Comparison of ENCODE assay signal across 1 cellular context in the genomic region with DNA sequence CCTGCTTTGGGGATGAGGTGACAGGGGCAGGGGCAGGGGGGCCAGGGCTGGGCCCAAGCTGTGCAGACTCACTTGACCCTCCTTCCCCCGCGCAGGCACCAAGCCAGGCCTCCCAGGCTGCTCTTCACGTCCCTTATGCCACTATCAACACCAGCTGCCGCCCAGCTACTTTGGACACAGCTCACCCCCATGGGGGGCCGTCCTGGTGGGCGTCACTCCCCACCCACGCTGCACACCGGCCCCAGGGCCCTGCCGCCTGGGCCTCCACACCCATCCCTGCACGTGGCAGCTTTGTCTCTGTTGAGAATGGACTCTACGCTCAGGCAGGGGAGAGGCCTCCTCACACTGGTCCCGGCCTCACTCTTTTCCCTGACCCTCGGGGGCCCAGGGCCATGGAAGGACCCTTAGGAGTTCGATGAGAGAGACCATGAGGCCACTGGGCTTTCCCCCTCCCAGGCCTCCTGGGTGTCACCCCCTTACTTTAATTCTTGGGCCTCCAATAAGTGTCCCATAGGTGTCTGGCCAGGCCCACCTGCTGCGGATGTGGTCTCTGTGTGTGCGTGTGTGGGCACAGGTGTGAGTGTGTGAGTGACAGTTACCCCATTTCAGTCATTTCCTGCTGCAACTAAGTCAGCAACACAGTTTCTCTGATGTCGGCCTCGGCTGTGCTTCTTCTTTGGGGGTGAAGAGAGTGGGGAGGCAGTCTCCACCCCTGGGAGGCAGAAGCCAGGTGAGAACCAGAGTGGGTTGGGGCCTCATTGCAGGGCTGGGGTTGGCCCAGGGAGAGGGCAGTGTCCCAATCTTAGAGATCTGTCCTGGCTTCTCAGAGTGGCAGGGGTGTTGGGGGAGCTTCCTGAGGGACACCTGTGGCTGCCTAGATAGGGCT.
TF ChIP-seq lines count a peak whose summit lies in the region.

No MANE protein-coding gene starts in this region.

TF ChIP-seq in GM12878, 131 proteins besides CTCF, POLR2A, EP300 and RAD21 (continued from another document and continues in another):
- TF ChIP-seq, protein P1, sequence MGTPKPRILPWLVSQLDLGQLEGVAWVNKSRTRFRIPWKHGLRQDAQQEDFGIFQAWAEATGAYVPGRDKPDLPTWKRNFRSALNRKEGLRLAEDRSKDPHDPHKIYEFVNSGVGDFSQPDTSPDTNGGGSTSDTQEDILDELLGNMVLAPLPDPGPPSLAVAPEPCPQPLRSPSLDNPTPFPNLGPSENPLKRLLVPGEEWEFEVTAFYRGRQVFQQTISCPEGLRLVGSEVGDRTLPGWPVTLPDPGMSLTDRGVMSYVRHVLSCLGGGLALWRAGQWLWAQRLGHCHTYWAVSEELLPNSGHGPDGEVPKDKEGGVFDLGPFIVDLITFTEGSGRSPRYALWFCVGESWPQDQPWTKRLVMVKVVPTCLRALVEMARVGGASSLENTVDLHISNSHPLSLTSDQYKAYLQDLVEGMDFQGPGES (IDR thresholded peaks at IDR 0.05), result no peak
- TF ChIP-seq IKZF2 (IDR thresholded peaks at IDR 0.05), result peak; percentile 76 to 80
- peak; percentile 73; the same call in 1 of the 2 replicates for TF ChIP-seq BMI1 (IDR thresholded peaks at IDR 0.05; ENCODE audit: borderline replicate concordance)
- TF ChIP-seq CHD4 (IDR thresholded peaks at IDR 0.05), result no peak
- peak; percentile 100 for TF ChIP-seq TCF12 (IDR thresholded peaks at IDR 0.05; ENCODE audit: low read depth, low read length)
- TF ChIP-seq HCFC1 (IDR thresholded peaks at IDR 0.05; ENCODE audit: low read length), result no peak
- TF ChIP-seq, protein P2, sequence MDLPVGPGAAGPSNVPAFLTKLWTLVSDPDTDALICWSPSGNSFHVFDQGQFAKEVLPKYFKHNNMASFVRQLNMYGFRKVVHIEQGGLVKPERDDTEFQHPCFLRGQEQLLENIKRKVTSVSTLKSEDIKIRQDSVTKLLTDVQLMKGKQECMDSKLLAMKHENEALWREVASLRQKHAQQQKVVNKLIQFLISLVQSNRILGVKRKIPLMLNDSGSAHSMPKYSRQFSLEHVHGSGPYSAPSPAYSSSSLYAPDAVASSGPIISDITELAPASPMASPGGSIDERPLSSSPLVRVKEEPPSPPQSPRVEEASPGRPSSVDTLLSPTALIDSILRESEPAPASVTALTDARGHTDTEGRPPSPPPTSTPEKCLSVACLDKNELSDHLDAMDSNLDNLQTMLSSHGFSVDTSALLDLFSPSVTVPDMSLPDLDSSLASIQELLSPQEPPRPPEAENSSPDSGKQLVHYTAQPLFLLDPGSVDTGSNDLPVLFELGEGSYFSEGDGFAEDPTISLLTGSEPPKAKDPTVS (IDR thresholded peaks at IDR 0.05; ENCODE audit: low read depth, low read length), result no peak
- TF ChIP-seq MEF2A (IDR thresholded peaks at IDR 0.05; ENCODE audit: insufficient read depth, low read depth, low read length), result peak; percentile 81
- TF ChIP-seq, protein P3, sequence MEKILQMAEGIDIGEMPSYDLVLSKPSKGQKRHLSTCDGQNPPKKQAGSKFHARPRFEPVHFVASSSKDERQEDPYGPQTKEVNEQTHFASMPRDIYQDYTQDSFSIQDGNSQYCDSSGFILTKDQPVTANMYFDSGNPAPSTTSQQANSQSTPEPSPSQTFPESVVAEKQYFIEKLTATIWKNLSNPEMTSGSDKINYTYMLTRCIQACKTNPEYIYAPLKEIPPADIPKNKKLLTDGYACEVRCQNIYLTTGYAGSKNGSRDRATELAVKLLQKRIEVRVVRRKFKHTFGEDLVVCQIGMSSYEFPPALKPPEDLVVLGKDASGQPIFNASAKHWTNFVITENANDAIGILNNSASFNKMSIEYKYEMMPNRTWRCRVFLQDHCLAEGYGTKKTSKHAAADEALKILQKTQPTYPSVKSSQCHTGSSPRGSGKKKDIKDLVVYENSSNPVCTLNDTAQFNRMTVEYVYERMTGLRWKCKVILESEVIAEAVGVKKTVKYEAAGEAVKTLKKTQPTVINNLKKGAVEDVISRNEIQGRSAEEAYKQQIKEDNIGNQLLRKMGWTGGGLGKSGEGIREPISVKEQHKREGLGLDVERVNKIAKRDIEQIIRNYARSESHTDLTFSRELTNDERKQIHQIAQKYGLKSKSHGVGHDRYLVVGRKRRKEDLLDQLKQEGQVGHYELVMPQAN (conservative IDR thresholded peaks at IDR 0.05), result 0 out of 2 replicates have a peak, but pooled peaks have one; percentile 46
- 0 out of 2 replicates have a peak, but pooled peaks have one; percentile 48 for TF ChIP-seq ZNF24 (IDR thresholded peaks at IDR 0.05)
- TF ChIP-seq SPI1 (IDR thresholded peaks at IDR 0.05; ENCODE audit: borderline replicate concordance, insufficient read depth, low read depth, low read length), result no peak
- no peak for TF ChIP-seq NFXL1 (IDR thresholded peaks at IDR 0.05; ENCODE audit: borderline replicate concordance)
- TF ChIP-seq, protein P4, sequence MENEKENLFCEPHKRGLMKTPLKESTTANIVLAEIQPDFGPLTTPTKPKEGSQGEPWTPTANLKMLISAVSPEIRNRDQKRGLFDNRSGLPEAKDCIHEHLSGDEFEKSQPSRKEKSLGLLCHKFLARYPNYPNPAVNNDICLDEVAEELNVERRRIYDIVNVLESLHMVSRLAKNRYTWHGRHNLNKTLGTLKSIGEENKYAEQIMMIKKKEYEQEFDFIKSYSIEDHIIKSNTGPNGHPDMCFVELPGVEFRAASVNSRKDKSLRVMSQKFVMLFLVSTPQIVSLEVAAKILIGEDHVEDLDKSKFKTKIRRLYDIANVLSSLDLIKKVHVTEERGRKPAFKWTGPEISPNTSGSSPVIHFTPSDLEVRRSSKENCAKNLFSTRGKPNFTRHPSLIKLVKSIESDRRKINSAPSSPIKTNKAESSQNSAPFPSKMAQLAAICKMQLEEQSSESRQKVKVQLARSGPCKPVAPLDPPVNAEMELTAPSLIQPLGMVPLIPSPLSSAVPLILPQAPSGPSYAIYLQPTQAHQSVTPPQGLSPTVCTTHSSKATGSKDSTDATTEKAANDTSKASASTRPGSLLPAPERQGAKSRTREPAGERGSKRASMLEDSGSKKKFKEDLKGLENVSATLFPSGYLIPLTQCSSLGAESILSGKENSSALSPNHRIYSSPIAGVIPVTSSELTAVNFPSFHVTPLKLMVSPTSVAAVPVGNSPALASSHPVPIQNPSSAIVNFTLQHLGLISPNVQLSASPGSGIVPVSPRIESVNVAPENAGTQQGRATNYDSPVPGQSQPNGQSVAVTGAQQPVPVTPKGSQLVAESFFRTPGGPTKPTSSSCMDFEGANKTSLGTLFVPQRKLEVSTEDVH (IDR thresholded peaks at IDR 0.05; ENCODE audit: low read depth, partially characterized antibody), result no peak
- TF ChIP-seq SREBF2 (IDR thresholded peaks at IDR 0.05; ENCODE audit: low read length), result no peak
- TF ChIP-seq POU2F2 (IDR thresholded peaks at IDR 0.05; ENCODE audit: borderline replicate concordance, low read depth, low read length), result peak; percentile 86
- no peak for TF ChIP-seq KAT2A (conservative IDR thresholded peaks at IDR 0.05; ENCODE audit: control insufficient read depth, low read depth, low read length)
- TF ChIP-seq SP1 (IDR thresholded peaks at IDR 0.05; ENCODE audit: low read depth, low read length), result peak; percentile 82
- 0 out of 2 replicates have a peak, but pooled peaks have one; percentile 45 for TF ChIP-seq JUND (IDR thresholded peaks at IDR 0.05; ENCODE audit: low read depth, low read length)
- 0 out of 2 replicates have a peak, but pooled peaks have one; percentile 60 for TF ChIP-seq ZBED1 (IDR thresholded peaks at IDR 0.05; ENCODE audit: borderline replicate concordance)
- no peak for TF ChIP-seq HDAC2 (IDR thresholded peaks at IDR 0.05)
- no peak for TF ChIP-seq CBX5 (IDR thresholded peaks at IDR 0.05; ENCODE audit: low read depth)
- TF ChIP-seq HDAC6 (IDR thresholded peaks at IDR 0.05; ENCODE audit: unreplicated experiment), result no peak
- TF ChIP-seq, protein P5, sequence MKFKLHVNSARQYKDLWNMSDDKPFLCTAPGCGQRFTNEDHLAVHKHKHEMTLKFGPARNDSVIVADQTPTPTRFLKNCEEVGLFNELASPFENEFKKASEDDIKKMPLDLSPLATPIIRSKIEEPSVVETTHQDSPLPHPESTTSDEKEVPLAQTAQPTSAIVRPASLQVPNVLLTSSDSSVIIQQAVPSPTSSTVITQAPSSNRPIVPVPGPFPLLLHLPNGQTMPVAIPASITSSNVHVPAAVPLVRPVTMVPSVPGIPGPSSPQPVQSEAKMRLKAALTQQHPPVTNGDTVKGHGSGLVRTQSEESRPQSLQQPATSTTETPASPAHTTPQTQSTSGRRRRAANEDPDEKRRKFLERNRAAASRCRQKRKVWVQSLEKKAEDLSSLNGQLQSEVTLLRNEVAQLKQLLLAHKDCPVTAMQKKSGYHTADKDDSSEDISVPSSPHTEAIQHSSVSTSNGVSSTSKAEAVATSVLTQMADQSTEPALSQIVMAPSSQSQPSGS (IDR thresholded peaks at IDR 0.05; ENCODE audit: low read length), result peak; percentile 81; the same call in 1 of the 2 replicates
- peak; percentile 100 for TF ChIP-seq TCF3 (IDR thresholded peaks at IDR 0.05; ENCODE audit: borderline replicate concordance, insufficient read depth, low read depth, low read length)
- no peak for TF ChIP-seq ZNF217 (IDR thresholded peaks at IDR 0.05)
- TF ChIP-seq TBL1XR1 (IDR thresholded peaks at IDR 0.05; ENCODE audit: low read depth, low read length), result peak; percentile 74; the same call in 1 of the 2 replicates
- no peak for TF ChIP-seq RB1 (IDR thresholded peaks at IDR 0.05; ENCODE audit: borderline replicate concordance)
- TF ChIP-seq, protein P6, sequence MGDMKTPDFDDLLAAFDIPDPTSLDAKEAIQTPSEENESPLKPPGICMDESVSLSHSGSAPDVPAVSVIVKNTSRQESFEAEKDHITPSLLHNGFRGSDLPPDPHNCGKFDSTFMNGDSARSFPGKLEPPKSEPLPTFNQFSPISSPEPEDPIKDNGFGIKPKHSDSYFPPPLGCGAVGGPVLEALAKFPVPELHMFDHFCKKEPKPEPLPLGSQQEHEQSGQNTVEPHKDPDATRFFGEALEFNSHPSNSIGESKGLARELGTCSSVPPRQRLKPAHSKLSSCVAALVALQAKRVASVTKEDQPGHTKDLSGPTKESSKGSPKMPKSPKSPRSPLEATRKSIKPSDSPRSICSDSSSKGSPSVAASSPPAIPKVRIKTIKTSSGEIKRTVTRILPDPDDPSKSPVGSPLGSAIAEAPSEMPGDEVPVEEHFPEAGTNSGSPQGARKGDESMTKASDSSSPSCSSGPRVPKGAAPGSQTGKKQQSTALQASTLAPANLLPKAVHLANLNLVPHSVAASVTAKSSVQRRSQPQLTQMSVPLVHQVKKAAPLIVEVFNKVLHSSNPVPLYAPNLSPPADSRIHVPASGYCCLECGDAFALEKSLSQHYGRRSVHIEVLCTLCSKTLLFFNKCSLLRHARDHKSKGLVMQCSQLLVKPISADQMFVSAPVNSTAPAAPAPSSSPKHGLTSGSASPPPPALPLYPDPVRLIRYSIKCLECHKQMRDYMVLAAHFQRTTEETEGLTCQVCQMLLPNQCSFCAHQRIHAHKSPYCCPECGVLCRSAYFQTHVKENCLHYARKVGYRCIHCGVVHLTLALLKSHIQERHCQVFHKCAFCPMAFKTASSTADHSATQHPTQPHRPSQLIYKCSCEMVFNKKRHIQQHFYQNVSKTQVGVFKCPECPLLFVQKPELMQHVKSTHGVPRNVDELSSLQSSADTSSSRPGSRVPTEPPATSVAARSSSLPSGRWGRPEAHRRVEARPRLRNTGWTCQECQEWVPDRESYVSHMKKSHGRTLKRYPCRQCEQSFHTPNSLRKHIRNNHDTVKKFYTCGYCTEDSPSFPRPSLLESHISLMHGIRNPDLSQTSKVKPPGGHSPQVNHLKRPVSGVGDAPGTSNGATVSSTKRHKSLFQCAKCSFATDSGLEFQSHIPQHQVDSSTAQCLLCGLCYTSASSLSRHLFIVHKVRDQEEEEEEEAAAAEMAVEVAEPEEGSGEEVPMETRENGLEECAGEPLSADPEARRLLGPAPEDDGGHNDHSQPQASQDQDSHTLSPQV (IDR thresholded peaks at IDR 0.05), result 0 out of 2 replicates have a peak, but pooled peaks have one; percentile 51
- TF ChIP-seq HDGF (IDR thresholded peaks at IDR 0.05), result no peak; the same call in 1 of the 2 replicates
- TF ChIP-seq ZNF384 (IDR thresholded peaks at IDR 0.05; ENCODE audit: borderline replicate concordance, low read depth, low read length), result no peak
- TF ChIP-seq FOXK2 (IDR thresholded peaks at IDR 0.05), result no peak
- no peak for TF ChIP-seq CHD1 (IDR thresholded peaks at IDR 0.05; ENCODE audit: low read depth, low read length)
- peak; percentile 84 for TF ChIP-seq YY1 (IDR thresholded peaks at IDR 0.05; ENCODE audit: low read depth, low read length)
- TF ChIP-seq, protein P7, sequence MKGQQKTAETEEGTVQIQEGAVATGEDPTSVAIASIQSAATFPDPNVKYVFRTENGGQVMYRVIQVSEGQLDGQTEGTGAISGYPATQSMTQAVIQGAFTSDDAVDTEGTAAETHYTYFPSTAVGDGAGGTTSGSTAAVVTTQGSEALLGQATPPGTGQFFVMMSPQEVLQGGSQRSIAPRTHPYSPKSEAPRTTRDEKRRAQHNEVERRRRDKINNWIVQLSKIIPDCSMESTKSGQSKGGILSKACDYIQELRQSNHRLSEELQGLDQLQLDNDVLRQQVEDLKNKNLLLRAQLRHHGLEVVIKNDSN (IDR thresholded peaks at IDR 0.05; ENCODE audit: borderline replicate concordance, extremely low read length, insufficient read depth, low read depth, low read length), result no peak
- TF ChIP-seq, protein P8, sequence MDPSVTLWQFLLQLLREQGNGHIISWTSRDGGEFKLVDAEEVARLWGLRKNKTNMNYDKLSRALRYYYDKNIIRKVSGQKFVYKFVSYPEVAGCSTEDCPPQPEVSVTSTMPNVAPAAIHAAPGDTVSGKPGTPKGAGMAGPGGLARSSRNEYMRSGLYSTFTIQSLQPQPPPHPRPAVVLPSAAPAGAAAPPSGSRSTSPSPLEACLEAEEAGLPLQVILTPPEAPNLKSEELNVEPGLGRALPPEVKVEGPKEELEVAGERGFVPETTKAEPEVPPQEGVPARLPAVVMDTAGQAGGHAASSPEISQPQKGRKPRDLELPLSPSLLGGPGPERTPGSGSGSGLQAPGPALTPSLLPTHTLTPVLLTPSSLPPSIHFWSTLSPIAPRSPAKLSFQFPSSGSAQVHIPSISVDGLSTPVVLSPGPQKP (IDR thresholded peaks at IDR 0.05; ENCODE audit: low read depth, low read length), result 0 out of 2 replicates have a peak, but pooled peaks have one; percentile 36
- TF ChIP-seq SRF (IDR thresholded peaks at IDR 0.05; ENCODE audit: low read depth in 2 of 2, low read length in 2 of 2), result 0 out of 4 replicates have a peak, but pooled peaks of 1 of the 2 experiments have one; percentile 43
- TF ChIP-seq CEBPB (IDR thresholded peaks at IDR 0.05; ENCODE audit: borderline replicate concordance in 1 of 2, low read depth in 2 of 2, low read length in 2 of 2), result no peak
- no peak for TF ChIP-seq YBX1 (IDR thresholded peaks at IDR 0.05)
- TF ChIP-seq NFIC (IDR thresholded peaks at IDR 0.05; ENCODE audit: low read depth, low read length), result peak; percentile 90
- peak in 1 of 2 experiments; percentile 74; a peak in 1 of 3 replicates for TF ChIP-seq EGR1 (IDR thresholded peaks at IDR 0.05; ENCODE audit: borderline replicate concordance in 1 of 2, low read depth in 2 of 2, low read length in 2 of 2)
